In genomic region chrX:66489339-66489738, GRCh38 we compare ENCODE assay signal across 30 cellular contexts.
"Had no signal": no experiment of that assay in that cellular context is flagged by ENCODE, and none has a peak within 500 bp of the region (broad histone marks: within the 10 kb centered on the region; RNA-seq: fewer than 3 reads in every experiment).

No MANE protein-coding gene starts in this region.

- ATAC-seq: activated CD8-positive, alpha-beta memory T cell treated with anti-CD3 and anti-CD28 coated beads, Interleukin-2, amount 10 ng/mL, durations not matched to agents 7 days and 5 days; activated naive CD4-positive, alpha-beta T cell treated with anti-CD3 and anti-CD28 coated beads, Interleukin-2, amount 50 U/mL, for 72 hours; activated naive CD8-positive, alpha-beta T cell treated with anti-CD3 and anti-CD28 coated beads, Interleukin-2, amount 50 U/mL, for 24 hours; body of pancreas; T-cell had no signal

- H3K4me1 Mint-ChIP-seq: activated B cell treated with CpG ODN at 0.5 μM for 24 hours; activated CD4-positive, alpha-beta T cell treated with anti-CD3 and anti-CD28 coated beads, Interleukin-2, amount 10 ng/mL, durations not matched to agents 24 days and 14 days; activated CD8-positive, alpha-beta memory T cell treated with anti-CD3 and anti-CD28 coated beads, Interleukin-2, amount 10 ng/mL, durations not matched to agents 7 days and 5 days; activated naive CD8-positive, alpha-beta T cell treated with anti-CD3 and anti-CD28 coated beads, Interleukin-2, amount 50 U/mL, for 24 hours; T-cell had no signal

- FAIRE-seq: bronchial epithelial cell, TTC549 had no signal

- H2AFZ ChIP-seq: PC-9 had no signal

- H3K27ac ChIP-seq: ascending aorta, body of pancreas, PC-9, SK-N-MC had no signal

- H3K36me3 Mint-ChIP-seq: activated CD8-positive, alpha-beta memory T cell treated with anti-CD3 and anti-CD28 coated beads, Interleukin-2, amount 10 ng/mL, durations not matched to agents 7 days and 5 days; activated naive CD4-positive, alpha-beta T cell treated with anti-CD3 and anti-CD28 coated beads, Interleukin-2, amount 50 U/mL, for 72 hours; T-cell had no signal

- H3K36me3 ChIP-seq: ascending aorta had no signal

- H3K4me1 ChIP-seq: ascending aorta, body of pancreas had no signal

- H3K9me3 ChIP-seq: ascending aorta, body of pancreas had no signal

- DNase-seq: activated B cell treated with CpG ODN at 0.5 μM for 24 hours; activated CD4-positive, alpha-beta T cell treated with anti-CD3 and anti-CD28 coated beads for 1 hour; activated CD4-positive, alpha-beta T cell treated with anti-CD3 and anti-CD28 coated beads, Interleukin-2, amount 10 ng/mL, durations not matched to agents 24 days and 14 days; activated CD4-positive, alpha-beta T cell treated with anti-CD3 and anti-CD28 coated beads, Interleukin-2, amount 50 U/mL, for 48 hours; activated CD8-positive, alpha-beta memory T cell treated with anti-CD3 and anti-CD28 coated beads, Interleukin-2, amount 10 ng/mL, durations not matched to agents 7 days and 5 days; activated effector memory CD4-positive, alpha-beta T cell treated with Interleukin-2 at 50 U/mL for 16 hours; activated naive CD4-positive, alpha-beta T cell; activated naive CD8-positive, alpha-beta T cell treated with anti-CD3 and anti-CD28 coated beads, Interleukin-2, amount 50 U/mL, for 24 hours; activated T-cell treated with anti-CD3 and anti-CD28 coated beads, Interleukin-2, amount 50 U/mL, for 24 hours; amniotic stem cell; body of pancreas; central memory CD4-positive, alpha-beta T cell; MM.1S; NCI-H1105; NCI-H1436 treated with DMSO at 0.1 percent for 48 hours; NCI-H187; NCI-H2081; NCI-H510A treated with DMSO at 0.1 percent for 48 hours; NCI-H69; PC-9; SIG-M5; T-cell; T-helper 2 cell; T1000 had no signal

- H3K9me3 Mint-ChIP-seq: activated B cell treated with CpG ODN at 0.5 μM for 24 hours; activated CD4-positive, alpha-beta T cell treated with anti-CD3 and anti-CD28 coated beads, Interleukin-2, amount 10 ng/mL, durations not matched to agents 24 days and 14 days; activated naive CD4-positive, alpha-beta T cell treated with anti-CD3 and anti-CD28 coated beads, Interleukin-2, amount 50 U/mL, for 72 hours; activated naive CD8-positive, alpha-beta T cell treated with anti-CD3 and anti-CD28 coated beads, Interleukin-2, amount 50 U/mL, for 24 hours; activated T-cell treated with anti-CD3 and anti-CD28 coated beads, Interleukin-2, amount 50 U/mL, for 24 hours; activated T-helper 1 cell treated with anti-CD3 and anti-CD28 coated beads, Interleukin-12 subunit alpha, Interleukin-12 subunit beta, Interleukin-2, Interleukin-4 antibody, amounts not matched to agents 30 ng/mL and 10 ng/mL and 1 ng/mL, durations not matched to agents 14 hours and 24 hours and 36 hours; T-cell had no signal

- H3K4me2 ChIP-seq: PC-9 had no signal

- H3K27me3 ChIP-seq: ascending aorta, body of pancreas had no signal

- H3K4me3 Mint-ChIP-seq: activated B cell treated with CpG ODN at 0.5 μM for 24 hours; activated CD4-positive, alpha-beta T cell treated with anti-CD3 and anti-CD28 coated beads, Interleukin-2, amount 10 ng/mL, durations not matched to agents 24 days and 14 days; activated CD8-positive, alpha-beta memory T cell treated with anti-CD3 and anti-CD28 coated beads, Interleukin-2, amount 10 ng/mL, durations not matched to agents 7 days and 5 days; activated naive CD8-positive, alpha-beta T cell treated with anti-CD3 and anti-CD28 coated beads, Interleukin-2, amount 50 U/mL, for 24 hours; activated T-cell treated with anti-CD3 and anti-CD28 coated beads, Interleukin-2, amount 50 U/mL, for 24 hours; activated T-helper 1 cell treated with anti-CD3 and anti-CD28 coated beads, Interleukin-12 subunit alpha, Interleukin-12 subunit beta, Interleukin-2, Interleukin-4 antibody, amounts not matched to agents 30 ng/mL and 10 ng/mL and 1 ng/mL, durations not matched to agents 14 hours and 24 hours and 36 hours; T-cell had no signal

- H3K4me3 ChIP-seq: ascending aorta, body of pancreas, PC-9, SK-N-MC had no signal

- H3K27me3 Mint-ChIP-seq: activated B cell treated with CpG ODN at 0.5 μM for 24 hours; activated CD4-positive, alpha-beta T cell treated with anti-CD3 and anti-CD28 coated beads, Interleukin-2, amount 10 ng/mL, durations not matched to agents 24 days and 14 days; activated CD8-positive, alpha-beta memory T cell treated with anti-CD3 and anti-CD28 coated beads, Interleukin-2, amount 10 ng/mL, durations not matched to agents 7 days and 5 days; activated naive CD8-positive, alpha-beta T cell treated with anti-CD3 and anti-CD28 coated beads, Interleukin-2, amount 50 U/mL, for 24 hours had no signal

- H3K27ac Mint-ChIP-seq: activated B cell treated with CpG ODN at 0.5 μM for 24 hours; activated CD4-positive, alpha-beta T cell treated with anti-CD3 and anti-CD28 coated beads, Interleukin-2, amount 10 ng/mL, durations not matched to agents 24 days and 14 days; activated CD8-positive, alpha-beta memory T cell treated with anti-CD3 and anti-CD28 coated beads, Interleukin-2, amount 10 ng/mL, durations not matched to agents 7 days and 5 days; activated naive CD4-positive, alpha-beta T cell treated with anti-CD3 and anti-CD28 coated beads, Interleukin-2, amount 50 U/mL, for 72 hours; activated naive CD8-positive, alpha-beta T cell treated with anti-CD3 and anti-CD28 coated beads, Interleukin-2, amount 50 U/mL, for 24 hours; activated T-cell treated with anti-CD3 and anti-CD28 coated beads, Interleukin-2, amount 50 U/mL, for 24 hours; activated T-helper 1 cell treated with anti-CD3 and anti-CD28 coated beads, Interleukin-12 subunit alpha, Interleukin-12 subunit beta, Interleukin-2, Interleukin-4 antibody, amounts not matched to agents 30 ng/mL and 10 ng/mL and 1 ng/mL, durations not matched to agents 14 hours and 24 hours and 36 hours; T-cell had no signal
